Comparison of ENCODE assay signal across 9 cellular contexts in the genomic region with DNA sequence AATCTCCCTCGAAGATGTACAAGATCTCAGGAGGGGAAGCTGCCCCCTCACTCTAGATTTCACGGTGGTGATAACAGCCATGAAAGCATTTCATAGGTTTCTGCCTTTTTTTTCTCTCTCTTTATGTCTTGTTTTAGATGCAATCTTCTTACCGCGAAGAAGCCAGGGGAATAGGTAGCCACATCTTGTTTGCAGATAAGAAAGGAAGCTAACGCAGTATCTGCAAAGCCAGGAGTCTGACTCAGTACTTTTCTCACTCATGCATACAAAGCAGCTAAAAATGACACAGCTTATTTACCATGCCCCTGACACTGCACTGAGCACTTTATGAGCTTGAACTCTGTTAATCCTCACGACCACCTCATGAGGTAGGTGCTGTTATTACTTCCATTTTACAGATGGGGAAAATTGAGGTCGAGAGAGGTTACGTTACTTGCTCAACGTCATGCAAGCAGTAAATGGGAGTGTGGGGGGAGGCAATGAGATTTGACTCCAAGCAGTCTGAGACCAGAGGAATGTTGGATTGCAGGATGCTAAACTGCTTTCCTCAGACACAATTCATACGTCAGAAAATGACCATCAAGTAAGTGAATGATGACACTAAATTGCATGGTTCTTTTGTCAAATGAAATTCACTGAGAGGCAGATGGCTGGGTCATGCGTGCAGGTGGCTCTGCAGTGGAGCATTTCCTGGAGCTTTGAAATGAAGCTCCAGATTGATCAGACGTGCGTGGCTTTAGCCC. TPM values are rescaled to one million over a fixed set of nuclear protein-coding genes. Genes with fewer than 3 reads are reported as not detected.
DNase-seq lines count a peak whose midpoint lies in the region; ATAC-seq, FAIRE-seq and TF ChIP-seq lines count a peak whose summit lies in the region.
"Had no signal": no experiment of that assay in that cellular context is flagged by ENCODE, and none has a peak within 500 bp of the region (broad histone marks: within the 10 kb centered on the region; RNA-seq: fewer than 3 reads in every experiment).

No MANE protein-coding gene starts in this region.

- peaks cover 4% of the 10 kb centered on the region for H3K79me2 ChIP-seq in endothelial cell of umbilical vein (ENCODE audit: control insufficient read depth, insufficient read depth, low read length)

- H3K9ac ChIP-seq in endothelial cell of umbilical vein (replicated peaks; ENCODE audit: extremely low read depth, insufficient read depth, low read length) = no peak overlapping the region

- dilution Hi-C loops in endothelial cell of umbilical vein (cut with MboI; ENCODE audit: extremely low pct_ligation_motif_present, low sequenced_read_pairs) = no loop called here

- BruUV-seq in endothelial cell of umbilical vein (replicated peaks; lab: Mats Ljungman, UMichigan) = no TSS peak

- intact Hi-C loops in endothelial cell of umbilical vein (cut with micrococcal nuclease) (no loop called here), psoas muscle (cut with DNase I) (loop anchor here in 1 of 2 donors (5.0 kb wide), 1 partner anchor 75 kb away; no protein-coding TSS in a partner anchor), pancreas (cut with DNase I) (no loop called here)

- WGBS in psoas muscle, 3 donors = 34 to 57% (median 42%) methylated on average over 13 of the region's 13 CpGs
- 60 to 61% methylated on average over 13 of the region's 13 CpGs for WGBS in pancreas, 2 donors

- peak overlapping the region; percentile 41 for H2AFZ ChIP-seq in endothelial cell of umbilical vein (ENCODE audit: low read depth, low read length)

- CTCF ChIA-PET in endothelial cell of umbilical vein (lab: Charles Lee) = interaction anchor here (0.9 to 3.1 kb wide), 6 partner anchors 18 to 154 kb away, joined by 3 to 19 read pairs (median 4); no protein-coding TSS in a partner anchor

- POLR2A ChIA-PET in endothelial cell of umbilical vein (lab: Charles Lee) = no interaction called here

- no peaks in the 10 kb centered on the region for H3K27me3 ChIP-seq in RWPE2 (ENCODE audit: insufficient read depth, poor library complexity, severe bottlenecking)
- H3K27me3 ChIP-seq in endothelial cell of umbilical vein (ENCODE audit: control insufficient read depth in 2 of 2, insufficient read depth in 2 of 2, low read length in 2 of 2) = no peaks in the 10 kb centered on the region
- no peaks in the 10 kb centered on the region for H3K27me3 ChIP-seq in psoas muscle (ENCODE audit: insufficient read depth in 3 of 3, low read length in 2 of 3)
- H3K27me3 ChIP-seq in pancreas = no peaks in the 10 kb centered on the region

- H3K27ac ChIP-seq in RWPE2 (ENCODE audit: poor library complexity, severe bottlenecking) (peak overlapping the region; percentile 79), endothelial cell of umbilical vein (ENCODE audit: insufficient read depth, low read depth, low read length) (peak overlapping the region; percentile 2), psoas muscle (peak overlapping the region; percentile 90), pancreas (peak overlapping the region in 2 of 4 donors; percentile 54 to 98)

- peak overlapping the region; percentile 60 for H3K4me2 ChIP-seq in endothelial cell of umbilical vein (ENCODE audit: insufficient read depth, low read length)

- H3K4me3 ChIP-seq in RWPE2 (ENCODE audit: severe bottlenecking) = no peak overlapping the region
- no peak overlapping the region for H3K4me3 ChIP-seq in endothelial cell of umbilical vein (replicated peaks in 1 of 3; ENCODE audit: insufficient read depth in 1 of 3, low read depth in 1 of 3, low read length in 3 of 3)
- peak overlapping the region; percentile 93 for H3K4me3 ChIP-seq in psoas muscle
- peak overlapping the region in 2 of 4 donors; percentile 13 to 91 for H3K4me3 ChIP-seq in pancreas

- FAIRE-seq in endothelial cell of umbilical vein (lab: Jason Lieb, UNC) = peak; percentile 53
- FAIRE-seq in pancreas (lab: Jason Lieb, UNC) = no peak
- FAIRE-seq: colon had no signal

- TF ChIP-seq POLR2A in endothelial cell of umbilical vein (IDR thresholded peaks at IDR 0.05; ENCODE audit: low read depth, low read length) = no peak

- ATAC-seq in RWPE2 (ENCODE audit: low read depth) (no peak), psoas muscle (no peak), pancreas (no peak), HG03025 (IDR thresholded peaks at IDR 0.05; ENCODE audit: low FRiP score, unreplicated experiment) (no peak)

- H3K4me1 ChIP-seq in RWPE2 (ENCODE audit: insufficient read depth, poor library complexity, severe bottlenecking) (peaks cover 26% of the 10 kb centered on the region), endothelial cell of umbilical vein (ENCODE audit: control insufficient read depth, extremely low read depth, insufficient read depth, low read length) (peaks cover 21% of the 10 kb centered on the region), psoas muscle (peaks cover 53% of the 10 kb centered on the region), pancreas (peaks cover 0 to 14% (median 3%) of the 10 kb centered on the region in 3 donors)

- H4K20me1 ChIP-seq in endothelial cell of umbilical vein (replicated peaks; ENCODE audit: control insufficient read depth, extremely low read depth, insufficient read depth, low read length) = no peaks in the 10 kb centered on the region

- H3K9me1 ChIP-seq in endothelial cell of umbilical vein (replicated peaks; ENCODE audit: control insufficient read depth, extremely low read depth, insufficient read depth, low read length) = no peaks in the 10 kb centered on the region

- H3K9me3 ChIP-seq in RWPE2 (ENCODE audit: severe bottlenecking) (no peaks in the 10 kb centered on the region), endothelial cell of umbilical vein (replicated peaks; ENCODE audit: control insufficient read depth, insufficient read depth, low read length) (no peaks in the 10 kb centered on the region), psoas muscle (no peaks in the 10 kb centered on the region), pancreas (no peaks in the 10 kb centered on the region)

- TF ChIP-seq CTCF in RWPE2 (IDR thresholded peaks at IDR 0.05; ENCODE audit: poor library complexity, severe bottlenecking) (no peak), endothelial cell of umbilical vein (IDR thresholded peaks at IDR 0.05; ENCODE audit: extremely low read depth in 1 of 2, insufficient read depth in 1 of 2, low read depth in 1 of 2, low read length in 2 of 2) (no peak), psoas muscle (IDR thresholded peaks at IDR 0.05) (no peak), pancreas (IDR thresholded peaks at IDR 0.05) (no peak), GM20000 (IDR thresholded peaks at IDR 0.05; ENCODE audit: extremely low read depth, missing control alignments) (no peak)

- peak; percentile 64 for DNase-seq in activated CD4-positive, alpha-beta T cell treated with anti-CD3 and anti-CD28 coated beads for 48 hours
- no peak for DNase-seq in activated CD4-positive, alpha-beta T cell treated with anti-CD3 and anti-CD28 coated beads for 1 hour
- no peak for DNase-seq in RWPE2 (ENCODE audit: low spot score)
- DNase-seq in endothelial cell of umbilical vein (ENCODE audit: low read depth, low spot score) = peak; percentile 59
- no peak for DNase-seq in psoas muscle
- DNase-seq in pancreas = no peak
- no peak for DNase-seq in GM20000 (ENCODE audit: low spot score)

- H3K36me3 ChIP-seq in RWPE2 (ENCODE audit: low read depth) = peaks cover 12% of the 10 kb centered on the region; the same call in 1 of the 2 replicates
- H3K36me3 ChIP-seq in endothelial cell of umbilical vein (ENCODE audit: control insufficient read depth in 2 of 2, extremely low read depth in 1 of 2, insufficient read depth in 2 of 2, low read length in 2 of 2) = peaks cover 0 to 5% of the 10 kb centered on the region in 2 experiments
- peaks cover 3 to 15% of the 10 kb centered on the region in 2 donors for H3K36me3 ChIP-seq in psoas muscle (ENCODE audit: insufficient read depth in 1 of 2, low read depth in 1 of 2)
- no peaks in the 10 kb centered on the region for H3K36me3 ChIP-seq in pancreas

TF ChIP-seq in endothelial cell of umbilical vein, 7 proteins besides CTCF, POLR2A, EP300 and RAD21:
- TF ChIP-seq GATA2 (IDR thresholded peaks at IDR 0.05; ENCODE audit: insufficient read depth, insufficient read length, low read depth, low read length) (peak; percentile 43), EZH2 (IDR thresholded peaks at IDR 0.05; ENCODE audit: borderline replicate concordance, low read depth, low read length, severe bottlenecking) (no peak)

RNA-seq across cellular contexts. Expression of a gene that starts 3.2 kb away (rescaled TPM):
- total RNA-seq in endothelial cell of umbilical vein (8.1 and 10.6 TPM in 2 replicates), psoas muscle (1 to 10 TPM; 3.0 to 8.3 (median 4.6) TPM), pancreas (1 to 10 TPM; 2.8 to 9.2 (median 4.8) TPM)
- polyA plus RNA-seq in endothelial cell of umbilical vein (4.2 and 5.2 TPM in 2 replicates), psoas muscle (1 to 10 TPM; 2.4 to 4.4 (median 3.9) TPM), pancreas (10 to 100 TPM in 1 of 2 donors, 1 to 10 TPM in 1; 6.9 to 13.0 TPM)
- polyA plus RNA-seq in endothelial cell of umbilical vein (2011; cell fraction: cytosol; rRNA removed) = 4.4 and 5.3 TPM in 2 replicates
- polyA plus RNA-seq in endothelial cell of umbilical vein (2011; cell fraction: nucleus; rRNA removed) = 16.4 and 18.8 TPM in 2 replicates
- polyA plus RNA-seq in endothelial cell of umbilical vein (2012) = 5.4 and 6.8 TPM in 2 replicates
- polyA minus RNA-seq in endothelial cell of umbilical vein = 2.9 and 6.6 TPM in 2 replicates
- polyA minus RNA-seq in endothelial cell of umbilical vein (2011; cell fraction: cytosol; rRNA and poly(A)+ RNA removed) = 7.8 TPM
- polyA minus RNA-seq in endothelial cell of umbilical vein (2011; cell fraction: nucleus; rRNA and poly(A)+ RNA removed) = 13.4 and 15.1 TPM in 2 replicates

Comparison
In these comparisons a context has a peak if more than half of its experiments do, and no peak if none do; other contexts are left out.
1. DNase-seq: peak in activated CD4-positive, alpha-beta T cell treated with anti-CD3 and anti-CD28 coated beads for 48 hours (single experiment) and endothelial cell of umbilical vein (single experiment); none in activated CD4-positive, alpha-beta T cell treated with anti-CD3 and anti-CD28 coated beads for 1 hour (single experiment), RWPE2 (single experiment), psoas muscle (0 of 2), pancreas (0 of 6) and GM20000 (single experiment).